1 cellular context compared by ENCODE assay signal in genomic region chr19:3035542-3036118, GRCh38.
TF ChIP-seq lines count a peak whose summit lies in the region.

No MANE protein-coding gene starts in this region.

TF ChIP-seq in WTC11, 78 proteins besides CTCF, POLR2A, EP300 and RAD21 (continued from another document):
- TF ChIP-seq ARID4B (CRISPR knock-in tag; IDR thresholded peaks at IDR 0.05; ENCODE audit: borderline replicate concordance) (no peak), SP1 (CRISPR knock-in tag; conservative IDR thresholded peaks at IDR 0.05) (0 out of 2 replicates have a peak, but pooled peaks have one; percentile 28), SMAD3 (CRISPR knock-in tag; IDR thresholded peaks at IDR 0.05; ENCODE audit: borderline replicate concordance) (0 out of 2 replicates have a peak, but pooled peaks have one; percentile 9), NR1H2 (CRISPR knock-in tag; IDR thresholded peaks at IDR 0.05) (no peak)
TF ChIP-seq in WTC11: peak in this region for 7.
